ENCODE assay signal across 8 cellular contexts in the genomic region with DNA sequence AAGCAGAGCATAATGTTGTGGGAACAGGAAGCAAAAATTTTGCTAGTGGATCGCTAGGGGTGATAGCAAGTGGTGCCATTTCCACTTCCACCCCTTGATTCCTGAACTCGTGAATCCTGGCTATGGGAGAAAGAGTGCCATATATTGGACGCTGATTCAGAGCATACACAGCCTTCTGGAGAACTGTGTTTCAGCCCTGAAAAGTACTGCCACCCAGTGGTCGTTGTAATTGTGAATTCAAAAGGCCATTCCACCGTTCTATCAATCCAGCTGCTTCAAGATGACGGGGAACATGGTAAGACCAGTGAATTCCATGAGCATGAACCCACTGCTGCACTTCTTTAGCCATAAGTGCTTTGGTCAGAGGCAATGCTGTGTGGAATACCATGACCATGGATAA.
DNase-seq lines count a peak whose midpoint lies in the region; FAIRE-seq and TF ChIP-seq lines count a peak whose summit lies in the region.
"Not testable (repeated sequence)": the region's sequence is repeated elsewhere in the genome, so short reads cannot be mapped to it uniquely, and the experiment has no call there.

No MANE protein-coding gene starts in this region.

- not testable (repeated sequence) for DNase-seq in GM12892 (ENCODE audit: insufficient read length); neural crest cell (ENCODE audit: low read depth, low spot score)
- DNase-seq in NCI-H524 (lab: John Stamatoyannopoulos, UW), result peak; percentile 11 to 55
- peak; percentile 0 for DNase-seq in RPMI7951 (ENCODE audit: low read depth)
- peak; percentile 1 for DNase-seq in globus pallidus (ENCODE audit: low spot score)

- not testable (repeated sequence) for H3K9me3 ChIP-seq in Loucy (ENCODE audit: insufficient read depth, low read depth, low read length)

- FAIRE-seq in GM12892 (lab: Jason Lieb, UNC), result peak; percentile 72

- not testable (repeated sequence) for H3K27ac ChIP-seq in C4-2B, VCaP

- not testable (repeated sequence) for H3K4me1 Mint-ChIP-seq in neural crest cell

- H2AFZ ChIP-seq in Loucy (ENCODE audit: low read length), result not testable (repeated sequence)

- not testable (repeated sequence) for H3K4me1 ChIP-seq in Loucy (ENCODE audit: insufficient read depth, low read length, poor library complexity, severe bottlenecking)

- not testable (repeated sequence) for H3K27me3 ChIP-seq in Loucy (ENCODE audit: insufficient read depth, low read length, poor library complexity, severe bottlenecking)

- not testable (repeated sequence) for H4K20me1 ChIP-seq in Loucy (ENCODE audit: insufficient read depth, low read length, poor library complexity, severe bottlenecking)

- H3K9me2 ChIP-seq in Loucy (replicated peaks; ENCODE audit: low read depth, low read length), result not testable (repeated sequence)

- peaks cover 15% of the 10 kb centered on the region for H3K9me3 Mint-ChIP-seq in neural crest cell

- not testable (repeated sequence) for H3K9ac ChIP-seq in Loucy (ENCODE audit: low read depth, low read length, poor library complexity, severe bottlenecking)

- peak; percentile 54 for TF ChIP-seq CTCF in C4-2B (conservative IDR thresholded peaks at IDR 0.05)
- TF ChIP-seq CTCF in Loucy (conservative IDR thresholded peaks at IDR 0.05; ENCODE audit: low read length), result peak; percentile 37
- peak; percentile 53 for TF ChIP-seq CTCF in VCaP (conservative IDR thresholded peaks at IDR 0.05)
- peak; percentile 41 for TF ChIP-seq CTCF in neural crest cell (conservative IDR thresholded peaks at IDR 0.05)

- not testable (repeated sequence) for H3K36me3 ChIP-seq in Loucy (ENCODE audit: insufficient read depth, low read length)

- not testable (repeated sequence) for H3K27me3 Mint-ChIP-seq in neural crest cell (ENCODE audit: low read depth)

- not testable (repeated sequence) for H3F3A ChIP-seq in Loucy (ENCODE audit: low read depth)

- not testable (repeated sequence) for H3K79me2 ChIP-seq in Loucy (ENCODE audit: insufficient read depth, low read length)

- H3K4me2 ChIP-seq in Loucy (ENCODE audit: low read depth, low read length, poor library complexity, severe bottlenecking), result not testable (repeated sequence)

- not testable (repeated sequence) for H3K4me3 ChIP-seq in Loucy (ENCODE audit: low read length, poor library complexity, severe bottlenecking)

- not testable (repeated sequence) for TF ChIP-seq POLR2A in GM12892 (IDR thresholded peaks at IDR 0.05; ENCODE audit: low read depth, low read length)

- H3K4me3 Mint-ChIP-seq in neural crest cell, result not testable (repeated sequence)

- not testable (repeated sequence) for H3K27ac Mint-ChIP-seq in neural crest cell (ENCODE audit: unreplicated experiment)

- peaks cover 56% of the 10 kb centered on the region for H3K36me3 Mint-ChIP-seq in neural crest cell (ENCODE audit: low read depth)
